18 cellular contexts compared by ENCODE assay signal in the genomic region with DNA sequence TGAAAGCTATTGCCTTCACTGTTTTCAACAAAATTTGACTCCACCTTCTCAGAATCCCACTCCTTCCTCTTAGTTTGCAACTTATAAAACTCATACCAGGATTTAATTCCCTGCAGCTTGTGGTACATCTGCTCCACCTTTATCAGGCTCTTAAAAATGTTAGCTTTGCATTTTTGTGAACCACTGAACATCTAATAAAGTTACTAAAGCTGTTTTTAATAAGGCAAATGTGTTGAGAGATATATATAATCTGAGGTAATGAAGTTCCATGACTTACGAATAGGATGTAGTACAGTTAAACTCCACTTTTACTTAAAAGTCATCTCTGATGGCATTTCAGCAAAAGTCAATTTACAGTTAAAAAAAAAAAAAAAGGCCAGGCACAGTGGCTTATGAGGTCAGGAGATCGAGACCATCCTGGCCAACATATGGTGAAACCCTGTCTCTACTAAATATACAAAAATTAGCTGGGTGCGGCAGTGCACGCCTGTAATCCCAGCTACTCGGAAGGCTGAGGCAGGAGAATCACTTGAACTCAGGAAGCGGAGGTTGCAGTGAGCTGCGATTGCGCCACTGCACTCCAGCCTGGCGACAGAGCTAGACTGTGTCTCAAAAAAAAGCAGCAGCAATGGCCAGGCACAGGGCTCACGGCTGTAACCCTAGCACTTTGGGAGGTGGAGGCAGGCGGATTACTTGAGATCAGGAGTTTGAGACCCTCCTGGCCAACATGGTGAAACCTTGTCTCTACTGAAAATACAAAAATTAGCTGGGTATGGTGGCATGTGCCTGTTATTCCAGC.
DNase-seq lines count a peak whose midpoint lies in the region; ATAC-seq and TF ChIP-seq lines count a peak whose summit lies in the region.
"Had no signal": no experiment of that assay in that cellular context is flagged by ENCODE, and none has a peak within 500 bp of the region (broad histone marks: within the 10 kb centered on the region; RNA-seq: fewer than 3 reads in every experiment).

No MANE protein-coding gene starts in this region.

- no peak for ATAC-seq in HG02571 (IDR thresholded peaks at IDR 0.05; ENCODE audit: unreplicated experiment)
- no peak for ATAC-seq in HG03520 (IDR thresholded peaks at IDR 0.05; ENCODE audit: unreplicated experiment)
- ATAC-seq in activated CD4-positive, CD25-positive, alpha-beta regulatory T cell treated with anti-CD3 and anti-CD28 coated beads, Interleukin-2, amount 50 U/mL, for 24 hours: no peak
- ATAC-seq: activated CD8-positive, alpha-beta T cell treated with anti-CD3 and anti-CD28 coated beads, Interleukin-2, amount 10 ng/mL, durations not matched to agents 7 days and 5 days; left colon; mucosa of descending colon had no signal

- H3K27ac ChIP-seq in left ventricle myocardium inferior (replicated peaks): no peak overlapping the region
- no peak overlapping the region for H3K27ac ChIP-seq in uterus

- H3K4me1 ChIP-seq in left ventricle myocardium inferior (peaks cover 67% of the 10 kb centered on the region), uterus (peaks cover 0 to 8% of the 10 kb centered on the region in 2 donors)

- no peak for TF ChIP-seq CTCF in NB4 (IDR thresholded peaks at IDR 0.05; ENCODE audit: low read depth, low read length)
- TF ChIP-seq CTCF in left ventricle myocardium inferior (IDR thresholded peaks at IDR 0.05; ENCODE audit: borderline replicate concordance): no peak
- no peak for TF ChIP-seq CTCF in uterus (IDR thresholded peaks at IDR 0.05)

- H3K27me3 ChIP-seq in left ventricle myocardium inferior (ENCODE audit: low read depth) (no peaks in the 10 kb centered on the region), uterus (no peaks in the 10 kb centered on the region)

- H3K36me3 ChIP-seq in left ventricle myocardium inferior (no peaks in the 10 kb centered on the region), uterus (no peaks in the 10 kb centered on the region)

- peak; percentile 54 for DNase-seq in EH (ENCODE audit: low read depth)
- DNase-seq in NB4 (ENCODE audit: low read depth): peak; percentile 65
- DNase-seq in left ventricle myocardium inferior: peak; percentile 24
- peak; percentile 84 for DNase-seq in posterior vena cava (ENCODE audit: low spot score)
- DNase-seq in uterus: no peak
- DNase-seq: activated CD8-positive, alpha-beta T cell treated with anti-CD3 and anti-CD28 coated beads, Interleukin-2, amount 10 ng/mL, durations not matched to agents 7 days and 5 days; activated naive CD4-positive, alpha-beta T cell treated with Interleukin-2 at 50 U/mL for 16 hours; activated T-cell treated with anti-CD3 and anti-CD28 coated beads, Interleukin-2, amount 50 U/mL, for 24 hours; endodermal cell; left colon; NCI-H1436; NCI-H2107; NK-92 treated with Interleukin-12 subunit alpha and Interleukin-12 subunit beta, amount 100 ng/mL, for 24 hours; T1000 had no signal

- TF ChIP-seq POLR2A in NB4 (IDR thresholded peaks at IDR 0.05; ENCODE audit: extremely low read depth, insufficient read length) (no peak), uterus (IDR thresholded peaks at IDR 0.05) (no peak)

- H3K4me3 ChIP-seq in NB4 (ENCODE audit: low read depth, low read length): no peak overlapping the region
- H3K4me3 ChIP-seq in left ventricle myocardium inferior: no peak overlapping the region
- H3K4me3 ChIP-seq in uterus: no peak overlapping the region
- H3K4me3 ChIP-seq: mucosa of descending colon had no signal

- H3K9me3 ChIP-seq in left ventricle myocardium inferior (replicated peaks) (no peaks in the 10 kb centered on the region), uterus (no peaks in the 10 kb centered on the region)
- H3K9me3 ChIP-seq: mucosa of descending colon had no signal

- intact Hi-C loops in left ventricle myocardium inferior (cut with micrococcal nuclease) (no loop called here), posterior vena cava (cut with DNase I) (no loop called here), uterus (cut with DNase I; ENCODE audit: low total_unique reads) (no loop called here)

Comparison
In these comparisons a context has a peak if more than half of its experiments do, and no peak if none do; other contexts are left out.
1. DNase-seq: peak in EH (single experiment), NB4 (single experiment), left ventricle myocardium inferior (single experiment) and posterior vena cava (single experiment); none in uterus (0 of 2).